In the genomic region with DNA sequence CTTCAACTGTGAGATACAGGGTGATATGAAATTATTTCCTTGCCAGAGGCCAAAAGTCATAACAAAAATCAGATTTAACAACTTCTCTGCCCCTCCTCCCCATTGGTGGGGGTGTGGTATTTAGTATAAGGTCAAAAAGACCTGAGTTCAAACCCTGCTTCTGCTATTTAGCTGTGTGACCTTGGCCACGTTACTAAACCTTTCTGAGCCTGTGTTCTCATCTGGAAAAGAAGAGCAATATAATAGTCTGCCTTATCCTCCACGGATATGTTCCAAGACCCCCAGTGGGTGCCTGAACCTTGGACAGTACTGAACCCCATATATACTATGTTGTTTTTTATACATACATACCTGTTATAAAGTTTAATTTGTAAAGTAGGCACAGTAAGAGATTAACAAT, we compare ENCODE assay signal across 13 cellular contexts. TPM values are rescaled to one million over a fixed set of nuclear protein-coding genes. Genes with fewer than 3 reads are reported as not detected.
DNase-seq lines count a peak whose midpoint lies in the region; TF ChIP-seq lines count a peak whose summit lies in the region.
"Had no signal": no experiment of that assay in that cellular context is flagged by ENCODE, and none has a peak within 500 bp of the region (broad histone marks: within the 10 kb centered on the region; RNA-seq: fewer than 3 reads in every experiment).

No MANE protein-coding gene starts in this region.

- DNase-seq in AG04450 (ENCODE audit: low read depth, low spot score) (no peak), HFF-Myc (ENCODE audit: extremely low read depth, low read depth) (no peak), chondrocyte (ENCODE audit: low spot score) (no peak), amygdala (lab: John Stamatoyannopoulos, UW) (no peak), OCI-M1 (lab: John Stamatoyannopoulos, UW) (no peak)
- DNase-seq in activated CD8-positive, alpha-beta memory T cell treated with anti-CD3 and anti-CD28 coated beads, Interleukin-2, amount 50 U/mL, for 48 hours: no peak
- no peak for DNase-seq in activated T-helper 2 cell treated with anti-CD3 and anti-CD28 coated beads, Interferon-gamma antibody, Interleukin-2, Interleukin-4, amounts not matched to agents 10 μg/mL and 5 μg/mL and 100 μg/mL, durations not matched to agents 14 hours and 24 hours and 36 hours (ENCODE audit: low spot score)
- DNase-seq: NCI-H1105, NCI-H524 treated with DMSO at 0.1 percent for 48 hours, SIG-M5 had no signal

- peaks cover 8% of the 10 kb centered on the region for H3K36me3 Mint-ChIP-seq in chondrocyte (ENCODE audit: low read depth)
- H3K36me3 Mint-ChIP-seq in activated T-helper 2 cell treated with anti-CD3 and anti-CD28 coated beads, Interferon-gamma antibody, Interleukin-2, Interleukin-4, amounts not matched to agents 10 μg/mL and 5 μg/mL and 100 μg/mL, durations not matched to agents 14 hours and 24 hours and 36 hours (ENCODE audit: low read depth): peaks cover 13% of the 10 kb centered on the region

- H3K4me3 Mint-ChIP-seq in chondrocyte (ENCODE audit: unreplicated experiment): peak overlapping the region; percentile 29
- H3K4me3 Mint-ChIP-seq in activated T-helper 2 cell treated with anti-CD3 and anti-CD28 coated beads, Interferon-gamma antibody, Interleukin-2, Interleukin-4, amounts not matched to agents 10 μg/mL and 5 μg/mL and 100 μg/mL, durations not matched to agents 14 hours and 24 hours and 36 hours (ENCODE audit: low read depth): no peak overlapping the region

- H3K27me3 ChIP-seq in AG04450 (ENCODE audit: control insufficient read depth, insufficient read depth, low read length): no peaks in the 10 kb centered on the region
- no peaks in the 10 kb centered on the region for H3K27me3 ChIP-seq in neutrophil

- intact Hi-C loops in activated T-helper 2 cell treated with anti-CD3 and anti-CD28 coated beads, Interferon-gamma antibody, Interleukin-2, Interleukin-4, amounts not matched to agents 10 μg/mL and 5 μg/mL and 100 μg/mL, durations not matched to agents 14 hours and 24 hours and 36 hours (cut with micrococcal nuclease): no loop called here

- no peaks in the 10 kb centered on the region for H3K9me3 Mint-ChIP-seq in chondrocyte (ENCODE audit: low read depth)
- H3K9me3 Mint-ChIP-seq in activated T-helper 2 cell treated with anti-CD3 and anti-CD28 coated beads, Interferon-gamma antibody, Interleukin-2, Interleukin-4, amounts not matched to agents 10 μg/mL and 5 μg/mL and 100 μg/mL, durations not matched to agents 14 hours and 24 hours and 36 hours: no peaks in the 10 kb centered on the region
- H3K9me3 Mint-ChIP-seq: nephron had no signal

- POLR2A ChIA-PET in AG04450 (lab: Yijun Ruan, JAX): interaction anchor here (1.0 to 1.8 kb wide), 2 partner anchors 44 to 108 kb away, joined by 3 to 5 read pairs; no protein-coding TSS in a partner anchor

- H3K27ac Mint-ChIP-seq in chondrocyte (ENCODE audit: unreplicated experiment): peak overlapping the region; percentile 4
- no peak overlapping the region for H3K27ac Mint-ChIP-seq in activated T-helper 2 cell treated with anti-CD3 and anti-CD28 coated beads, Interferon-gamma antibody, Interleukin-2, Interleukin-4, amounts not matched to agents 10 μg/mL and 5 μg/mL and 100 μg/mL, durations not matched to agents 14 hours and 24 hours and 36 hours
- H3K27ac Mint-ChIP-seq: nephron had no signal

- H3K4me3 ChIP-seq in AG04450 (ENCODE audit: low read depth, low read length): peak overlapping the region; percentile 90
- peak overlapping the region; percentile 71 for H3K4me3 ChIP-seq in HFF-Myc (replicated peaks; ENCODE audit: low read depth, low read length)
- H3K4me3 ChIP-seq in neutrophil (ENCODE audit: low read depth in 1 of 2, low read length in 1 of 2): peak overlapping the region; percentile 88 to 93

- peaks cover 67 to 85% of the 10 kb centered on the region in 2 experiments for H3K4me1 ChIP-seq in neutrophil (ENCODE audit: control insufficient read depth in 1 of 2, insufficient read depth in 1 of 2, low read depth in 1 of 2, low read length in 1 of 2)

- CTCF ChIA-PET in AG04450 (lab: Charles Lee): interaction anchor here (1.2 kb wide), 1 partner anchor 210 kb away, joined by 3 read pairs; no protein-coding TSS in a partner anchor

- H3K27me3 Mint-ChIP-seq in chondrocyte (ENCODE audit: low read depth): no peaks in the 10 kb centered on the region
- H3K27me3 Mint-ChIP-seq in activated T-helper 2 cell treated with anti-CD3 and anti-CD28 coated beads, Interferon-gamma antibody, Interleukin-2, Interleukin-4, amounts not matched to agents 10 μg/mL and 5 μg/mL and 100 μg/mL, durations not matched to agents 14 hours and 24 hours and 36 hours (ENCODE audit: low read depth): no peaks in the 10 kb centered on the region

- H3K36me3 ChIP-seq in neutrophil: peaks cover 47% of the 10 kb centered on the region

- no peak for TF ChIP-seq CTCF in AG04450 (IDR thresholded peaks at IDR 0.05; ENCODE audit: low read depth, low read length)
- TF ChIP-seq CTCF in HFF-Myc (IDR thresholded peaks at IDR 0.05; ENCODE audit: low read depth, low read length, missing control alignments): no peak
- no peak for TF ChIP-seq CTCF in chondrocyte (IDR thresholded peaks at IDR 0.05)
- TF ChIP-seq CTCF in neutrophil (IDR thresholded peaks at IDR 0.05): no peak

- H3K9me3 ChIP-seq in AG04450 (ENCODE audit: control insufficient read depth, insufficient read depth, low read length) (peaks cover 3% of the 10 kb centered on the region; the same call in 1 of the 2 replicates), neutrophil (no peaks in the 10 kb centered on the region)

- no peak overlapping the region for H3K27ac ChIP-seq in AG04450 (ENCODE audit: low read depth, low read length)
- peak overlapping the region; percentile 78 for H3K27ac ChIP-seq in neutrophil
- H3K27ac ChIP-seq: C4-2B had no signal

- peaks cover 68% of the 10 kb centered on the region for H3K4me1 Mint-ChIP-seq in chondrocyte (ENCODE audit: low read depth)
- H3K4me1 Mint-ChIP-seq in activated T-helper 2 cell treated with anti-CD3 and anti-CD28 coated beads, Interferon-gamma antibody, Interleukin-2, Interleukin-4, amounts not matched to agents 10 μg/mL and 5 μg/mL and 100 μg/mL, durations not matched to agents 14 hours and 24 hours and 36 hours (ENCODE audit: low read depth): peaks cover 26% of the 10 kb centered on the region

RNA-seq across cellular contexts. Expression of a gene that starts 3.7 kb away (rescaled TPM):
- 231 and 245 TPM in 2 replicates for polyA plus RNA-seq in AG04450 (2011; rRNA removed)
- polyA minus RNA-seq in AG04450 (2011; rRNA and poly(A)+ RNA removed): 236 and 266 TPM in 2 replicates
- total RNA-seq in chondrocyte: 60.3 to 97.8 TPM (median 91.2 TPM) in 3 replicates
- 8.6 and 9.8 TPM in 2 replicates for total RNA-seq in activated T-helper 2 cell treated with anti-CD3 and anti-CD28 coated beads, Interferon-gamma antibody, Interleukin-2, Interleukin-4, amounts not matched to agents 10 μg/mL and 5 μg/mL and 100 μg/mL, durations not matched to agents 14 hours and 24 hours and 36 hours
